ENCODE assay signal across 23 cellular contexts in the genomic region with DNA sequence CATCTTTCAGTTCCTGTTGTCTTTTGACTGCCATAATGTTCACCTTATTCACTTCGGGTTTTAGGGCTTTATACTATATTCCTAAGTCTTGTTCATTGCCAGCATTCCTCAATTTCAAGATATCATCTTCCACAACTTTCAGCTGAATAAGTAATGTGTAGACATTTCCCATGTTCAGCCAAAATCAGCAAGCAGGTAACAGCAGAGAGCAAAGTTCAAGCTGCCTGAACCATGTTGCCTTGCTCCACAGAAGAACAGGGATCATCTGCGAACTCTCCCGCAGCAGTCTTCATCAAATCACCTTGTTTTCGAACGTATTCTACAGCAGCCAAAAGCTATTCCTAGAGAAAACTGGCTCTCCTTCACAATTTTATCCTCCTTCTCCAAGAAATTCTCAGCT.
"Had no signal": no experiment of that assay in that cellular context is flagged by ENCODE, and none has a peak within 500 bp of the region (broad histone marks: within the 10 kb centered on the region; RNA-seq: fewer than 3 reads in every experiment).

No MANE protein-coding gene starts in this region.

- H3K9me3 ChIP-seq: esophagus squamous epithelium, gastrocnemius medialis, heart right ventricle, left ventricle myocardium inferior, lower lobe of right lung, mucosa of descending colon had no signal

- FAIRE-seq: colon, endothelial cell of umbilical vein, islet of Langerhans, keratinocyte had no signal

- H3K4me3 ChIP-seq: coronary artery, dorsolateral prefrontal cortex, esophagus squamous epithelium, gastrocnemius medialis, heart right ventricle, left ventricle myocardium inferior, lower lobe of right lung, mucosa of descending colon had no signal

- H3K36me3 ChIP-seq: esophagus squamous epithelium, gastrocnemius medialis, heart right ventricle, left ventricle myocardium inferior, lower lobe of right lung had no signal

- DNase-seq: dermis blood vessel endothelial cell; dorsolateral prefrontal cortex; effector CD4-positive, alpha-beta T cell; effector memory CD4-positive, alpha-beta T cell; esophagus squamous epithelium; foreskin fibroblast; foreskin melanocyte; gastrocnemius medialis; glutamatergic neuron; head of caudate nucleus; heart right ventricle; hippocampal formation; left cardiac atrium; left ventricle myocardium inferior; lower lobe of right lung; mesenchymal stem cell; naive B cell had no signal

- H3K27me3 ChIP-seq: dorsolateral prefrontal cortex, esophagus squamous epithelium, gastrocnemius medialis, heart right ventricle had no signal

- H3K27ac ChIP-seq: coronary artery, dorsolateral prefrontal cortex, esophagus squamous epithelium, gastrocnemius medialis, heart right ventricle, left ventricle myocardium inferior, lower lobe of right lung had no signal

- ATAC-seq: gastrocnemius medialis, left cardiac atrium, lower lobe of right lung, mucosa of descending colon had no signal
